ENCODE assay signal across 42 cellular contexts in genomic region chr12:7694556-7694955, GRCh38. TPM values are rescaled to one million over a fixed set of nuclear protein-coding genes. Genes with fewer than 3 reads are reported as not detected.
"Had no signal": no experiment of that assay in that cellular context is flagged by ENCODE, and none has a peak within 500 bp of the region (broad histone marks: within the 10 kb centered on the region; RNA-seq: fewer than 3 reads in every experiment).

No MANE protein-coding gene starts in this region.

- H3K36me3 ChIP-seq: adrenal gland, cardiac muscle cell, colonic mucosa, gastroesophageal sphincter, pancreas, prostate gland, tibial nerve, WERI-Rb-1 had no signal

- H3K4me1 Mint-ChIP-seq: activated CD4-positive, alpha-beta T cell treated with anti-CD3 and anti-CD28 coated beads, Interleukin-2, amount 10 ng/mL, durations not matched to agents 24 days and 14 days had no signal

- H3K4me2 ChIP-seq: smooth muscle cell had no signal

- DNase-seq: activated CD4-positive, alpha-beta memory T cell treated with anti-CD3 and anti-CD28 coated beads for 36 hours; activated CD4-positive, alpha-beta T cell treated with anti-CD3 and anti-CD28 coated beads, Interleukin-2, amount 10 ng/mL, durations not matched to agents 24 days and 14 days; activated CD4-positive, CD25-positive, alpha-beta regulatory T cell treated with anti-CD3 and anti-CD28 coated beads, Interleukin-2, amount 50 U/mL, for 72 hours; activated CD8-positive, alpha-beta memory T cell treated with anti-CD3 and anti-CD28 coated beads, Interleukin-2, amount 50 U/mL, for 4 hours; activated effector memory CD4-positive, alpha-beta T cell treated with anti-CD3 and anti-CD28 coated beads, Interleukin-2, amount 50 U/mL, for 16 hours; activated naive CD4-positive, alpha-beta T cell treated with anti-CD3 and anti-CD28 coated beads for 36 hours; activated naive CD8-positive, alpha-beta T cell treated with anti-CD3 and anti-CD28 coated beads for 36 hours; activated T-cell treated with anti-CD3 and anti-CD28 coated beads, Interleukin-2, amount 50 U/mL, for 1 hour; adrenal gland; aorta; body of pancreas; cerebellar nuclear complex; colonic mucosa; effector CD8-positive, alpha-beta T cell; left colon; midbrain; naive thymus-derived CD8-positive, alpha-beta T cell; nucleus accumbens; pancreas; stimulated activated CD4-positive, alpha-beta T cell treated with anti-CD3 and anti-CD28 coated beads, Interleukin-15, amount 100 ng/mL, for 24 hours; stimulated activated CD4-positive, alpha-beta T cell treated with anti-CD3 and anti-CD28 coated beads, Interleukin-2, amount 100 ng/mL, for 24 hours; stimulated activated naive CD4-positive, alpha-beta T cell treated with Interleukin-2 at 50 U/mL for 16 hours; T-helper 9 cell; WERI-Rb-1 had no signal

- FAIRE-seq: keratinocyte, pancreas had no signal

- H2AFZ ChIP-seq: hepatocyte had no signal

- H3K4me1 ChIP-seq: adrenal gland, body of pancreas, colonic mucosa, gastroesophageal sphincter, pancreas, prostate gland had no signal

- H3K79me2 ChIP-seq: hepatocyte had no signal

- H3K4me3 ChIP-seq: adrenal gland, body of pancreas, cardiac muscle cell, colonic mucosa, gastroesophageal sphincter, hepatocyte, pancreas, prostate gland, smooth muscle cell had no signal

- H3K27me3 ChIP-seq: adrenal gland, body of pancreas, cardiac muscle cell, colonic mucosa, hepatocyte, pancreas, tibial nerve had no signal

- H3K27ac Mint-ChIP-seq: activated CD4-positive, alpha-beta memory T cell treated with anti-CD3 and anti-CD28 coated beads for 36 hours; activated CD4-positive, alpha-beta T cell treated with anti-CD3 and anti-CD28 coated beads, Interleukin-2, amount 10 ng/mL, durations not matched to agents 24 days and 14 days; activated naive CD4-positive, alpha-beta T cell treated with anti-CD3 and anti-CD28 coated beads for 36 hours; activated naive CD8-positive, alpha-beta T cell treated with anti-CD3 and anti-CD28 coated beads for 36 hours; activated T-helper 1 cell treated with anti-CD3 and anti-CD28 coated beads, Interleukin-12 subunit alpha, Interleukin-12 subunit beta, Interleukin-2, Interleukin-4 antibody, amounts not matched to agents 30 ng/mL and 10 ng/mL and 1 ng/mL, durations not matched to agents 14 hours and 24 hours and 36 hours; naive thymus-derived CD8-positive, alpha-beta T cell; T-helper 1 cell treated with Interleukin-12 subunit alpha and Interleukin-12 subunit beta and Interleukin-4 antibody, amounts not matched to agents 30 μg/mL and 1 μg/mL, for 36 hours had no signal

- ATAC-seq: body of pancreas; gastroesophageal sphincter; left colon; naive thymus-derived CD8-positive, alpha-beta T cell had no signal

- H3K9me3 Mint-ChIP-seq: activated CD4-positive, alpha-beta memory T cell treated with anti-CD3 and anti-CD28 coated beads for 36 hours; activated CD4-positive, alpha-beta T cell treated with anti-CD3 and anti-CD28 coated beads, Interleukin-2, amount 10 ng/mL, durations not matched to agents 24 days and 14 days; activated naive CD4-positive, alpha-beta T cell treated with anti-CD3 and anti-CD28 coated beads for 36 hours; activated naive CD8-positive, alpha-beta T cell treated with anti-CD3 and anti-CD28 coated beads for 36 hours; activated T-helper 1 cell treated with anti-CD3 and anti-CD28 coated beads, Interleukin-12 subunit alpha, Interleukin-12 subunit beta, Interleukin-2, Interleukin-4 antibody, amounts not matched to agents 30 ng/mL and 10 ng/mL and 1 ng/mL, durations not matched to agents 14 hours and 24 hours and 36 hours; naive thymus-derived CD8-positive, alpha-beta T cell; neural crest cell; T-helper 1 cell treated with Interleukin-12 subunit alpha and Interleukin-12 subunit beta and Interleukin-4 antibody, amounts not matched to agents 30 μg/mL and 1 μg/mL, for 36 hours had no signal

- H3K4me3 Mint-ChIP-seq: activated CD4-positive, alpha-beta memory T cell treated with anti-CD3 and anti-CD28 coated beads for 36 hours; activated CD4-positive, alpha-beta T cell treated with anti-CD3 and anti-CD28 coated beads, Interleukin-2, amount 10 ng/mL, durations not matched to agents 24 days and 14 days; activated naive CD4-positive, alpha-beta T cell treated with anti-CD3 and anti-CD28 coated beads for 36 hours; activated naive CD8-positive, alpha-beta T cell treated with anti-CD3 and anti-CD28 coated beads for 36 hours; activated T-helper 1 cell treated with anti-CD3 and anti-CD28 coated beads, Interleukin-12 subunit alpha, Interleukin-12 subunit beta, Interleukin-2, Interleukin-4 antibody, amounts not matched to agents 30 ng/mL and 10 ng/mL and 1 ng/mL, durations not matched to agents 14 hours and 24 hours and 36 hours; neural crest cell; T-helper 1 cell treated with Interleukin-12 subunit alpha and Interleukin-12 subunit beta and Interleukin-4 antibody, amounts not matched to agents 30 μg/mL and 1 μg/mL, for 36 hours had no signal

- H3K9me3 ChIP-seq: adrenal gland, body of pancreas, colonic mucosa, gastroesophageal sphincter, pancreas, prostate gland, tibial nerve had no signal

- H3K27ac ChIP-seq: body of pancreas, cardiac muscle cell, colonic mucosa, gastroesophageal sphincter, hepatocyte, pancreas, prostate gland, tibial nerve, WERI-Rb-1 had no signal

- H3K36me3 Mint-ChIP-seq: activated CD4-positive, alpha-beta memory T cell treated with anti-CD3 and anti-CD28 coated beads for 36 hours; activated naive CD8-positive, alpha-beta T cell treated with anti-CD3 and anti-CD28 coated beads for 36 hours; naive thymus-derived CD8-positive, alpha-beta T cell had no signal

RNA-seq across cellular contexts. Expression of gene GDF3, which starts 1.0 kb away (rescaled TPM):
- total RNA-seq: activated CD4-positive, alpha-beta memory T cell treated with anti-CD3 and anti-CD28 coated beads for 36 hours; activated CD4-positive, alpha-beta T cell treated with anti-CD3 and anti-CD28 coated beads, Interleukin-2, amount 10 ng/mL, durations not matched to agents 24 days and 14 days; activated CD8-positive, alpha-beta memory T cell treated with anti-CD3 and anti-CD28 coated beads for 36 hours; activated naive CD4-positive, alpha-beta T cell treated with anti-CD3 and anti-CD28 coated beads for 36 hours; activated naive CD8-positive, alpha-beta T cell treated with anti-CD3 and anti-CD28 coated beads for 36 hours; activated T-helper 1 cell treated with anti-CD3 and anti-CD28 coated beads, Interleukin-12 subunit alpha, Interleukin-12 subunit beta, Interleukin-2, Interleukin-4 antibody, amounts not matched to agents 30 ng/mL and 10 ng/mL and 1 ng/mL, durations not matched to agents 14 hours and 24 hours and 36 hours; body of pancreas; cardiac muscle cell; colonic mucosa; fibroblast of lung; fibroblast of villous mesenchyme; gastroesophageal sphincter; hepatocyte; left colon; lower leg skin; naive thymus-derived CD8-positive, alpha-beta T cell; neural crest cell; pancreas; prostate gland; smooth muscle cell; temporal lobe; tibial nerve; ureter had no signal
- polyA plus RNA-seq: aorta; fibroblast of lung; keratinocyte; naive thymus-derived CD8-positive, alpha-beta T cell; smooth muscle cell had no signal

RNA-seq across cellular contexts. Expression of gene DPPA3, which starts 16.7 kb away (rescaled TPM):
- total RNA-seq: activated CD4-positive, alpha-beta memory T cell treated with anti-CD3 and anti-CD28 coated beads for 36 hours; activated CD4-positive, alpha-beta T cell treated with anti-CD3 and anti-CD28 coated beads, Interleukin-2, amount 10 ng/mL, durations not matched to agents 24 days and 14 days; activated CD8-positive, alpha-beta memory T cell treated with anti-CD3 and anti-CD28 coated beads for 36 hours; activated naive CD4-positive, alpha-beta T cell treated with anti-CD3 and anti-CD28 coated beads for 36 hours; activated naive CD8-positive, alpha-beta T cell treated with anti-CD3 and anti-CD28 coated beads for 36 hours; activated T-helper 1 cell treated with anti-CD3 and anti-CD28 coated beads, Interleukin-12 subunit alpha, Interleukin-12 subunit beta, Interleukin-2, Interleukin-4 antibody, amounts not matched to agents 30 ng/mL and 10 ng/mL and 1 ng/mL, durations not matched to agents 14 hours and 24 hours and 36 hours; adrenal gland; aorta; body of pancreas; cardiac muscle cell; colonic mucosa; dermis microvascular lymphatic vessel endothelial cell; fibroblast of lung; fibroblast of villous mesenchyme; gastroesophageal sphincter; left colon; lower leg skin; naive thymus-derived CD8-positive, alpha-beta T cell; neural crest cell; pancreas; smooth muscle cell; temporal lobe; tibial nerve; ureter had no signal
- polyA plus RNA-seq: adrenal gland; aorta; cardiac muscle cell; esophagus; fibroblast of lung; keratinocyte; naive thymus-derived CD8-positive, alpha-beta T cell; pancreas; smooth muscle cell had no signal

RNA-seq across cellular contexts. Expression of gene APOBEC1, which starts 28.8 kb away (rescaled TPM):
- total RNA-seq: activated CD4-positive, alpha-beta memory T cell treated with anti-CD3 and anti-CD28 coated beads for 36 hours; activated CD4-positive, alpha-beta T cell treated with anti-CD3 and anti-CD28 coated beads, Interleukin-2, amount 10 ng/mL, durations not matched to agents 24 days and 14 days; activated CD8-positive, alpha-beta memory T cell treated with anti-CD3 and anti-CD28 coated beads for 36 hours; activated naive CD4-positive, alpha-beta T cell treated with anti-CD3 and anti-CD28 coated beads for 36 hours; activated naive CD8-positive, alpha-beta T cell treated with anti-CD3 and anti-CD28 coated beads for 36 hours; activated T-helper 1 cell treated with anti-CD3 and anti-CD28 coated beads, Interleukin-12 subunit alpha, Interleukin-12 subunit beta, Interleukin-2, Interleukin-4 antibody, amounts not matched to agents 30 ng/mL and 10 ng/mL and 1 ng/mL, durations not matched to agents 14 hours and 24 hours and 36 hours; adrenal gland; aorta; cardiac muscle cell; dermis microvascular lymphatic vessel endothelial cell; fibroblast of lung; fibroblast of villous mesenchyme; gastroesophageal sphincter; lower leg skin; naive thymus-derived CD8-positive, alpha-beta T cell; neural crest cell; prostate gland; smooth muscle cell; temporal lobe; tibial nerve; ureter had no signal
- polyA plus RNA-seq: adrenal gland; cardiac muscle cell; esophagus; fibroblast of lung; keratinocyte; naive thymus-derived CD8-positive, alpha-beta T cell; pancreas; smooth muscle cell had no signal

RNA-seq across cellular contexts. Expression of gene CLEC4C, which starts 52.6 kb away (rescaled TPM):
- total RNA-seq: activated CD4-positive, alpha-beta memory T cell treated with anti-CD3 and anti-CD28 coated beads for 36 hours; activated CD4-positive, alpha-beta T cell treated with anti-CD3 and anti-CD28 coated beads, Interleukin-2, amount 10 ng/mL, durations not matched to agents 24 days and 14 days; activated CD8-positive, alpha-beta memory T cell treated with anti-CD3 and anti-CD28 coated beads for 36 hours; activated naive CD4-positive, alpha-beta T cell treated with anti-CD3 and anti-CD28 coated beads for 36 hours; activated naive CD8-positive, alpha-beta T cell treated with anti-CD3 and anti-CD28 coated beads for 36 hours; activated T-helper 1 cell treated with anti-CD3 and anti-CD28 coated beads, Interleukin-12 subunit alpha, Interleukin-12 subunit beta, Interleukin-2, Interleukin-4 antibody, amounts not matched to agents 30 ng/mL and 10 ng/mL and 1 ng/mL, durations not matched to agents 14 hours and 24 hours and 36 hours; adrenal gland; aorta; body of pancreas; cardiac muscle cell; colonic mucosa; dermis microvascular lymphatic vessel endothelial cell; fibroblast of lung; fibroblast of villous mesenchyme; gastroesophageal sphincter; hepatocyte; left colon; lower leg skin; naive thymus-derived CD8-positive, alpha-beta T cell; neural crest cell; pancreas; smooth muscle cell; temporal lobe; tibial nerve; ureter had no signal
- polyA plus RNA-seq: adrenal gland; aorta; cardiac muscle cell; esophagus; fibroblast of lung; hepatocyte; keratinocyte; naive thymus-derived CD8-positive, alpha-beta T cell; pancreas; smooth muscle cell had no signal
